Comparison of ENCODE assay signal across 8 cellular contexts in genomic region chr2:237702439-237703397, GRCh38.
DNase-seq lines count a peak whose midpoint lies in the region; ATAC-seq and TF ChIP-seq lines count a peak whose summit lies in the region.

No MANE protein-coding gene starts in this region.

- H3K9me3 Mint-ChIP-seq in brain, result no peaks in the 10 kb centered on the region

- H3K4me1 Mint-ChIP-seq in brain, result peaks cover 77% of the 10 kb centered on the region

- H3K27me3 Mint-ChIP-seq in brain, result no peaks in the 10 kb centered on the region

- peaks cover 10% of the 10 kb centered on the region for H3K36me3 Mint-ChIP-seq in brain

- H3K4me3 Mint-ChIP-seq in brain, result peak overlapping the region; percentile 5 to 52 (median 49)

- H3K27ac Mint-ChIP-seq in brain, result peak overlapping the region; percentile 62 to 91 (median 87)

- H3K9me3 ChIP-seq in stomach smooth muscle (ENCODE audit: control insufficient read depth in 2 of 2, low read length in 2 of 2), result no peaks in the 10 kb centered on the region

- DNase-seq in H4 (ENCODE audit: low spot score) (peak; percentile 54), RPMI8226 (peak; percentile 67), left colon (peak in 1 of 2 donors; percentile 63), NCI-H524 treated with DMSO at 0.1 percent for 48 hours (lab: John Stamatoyannopoulos, UW) (no peak), activated gamma-delta T cell (lab: John Stamatoyannopoulos, UW) (no peak)

- intact Hi-C loops in left colon (cut with DNase I, micrococcal nuclease), result no loop called here

- peak overlapping the region; percentile 33 to 59 for H3K4me3 ChIP-seq in stomach smooth muscle (ENCODE audit: low read length in 2 of 2)

- H3K27ac ChIP-seq in stomach smooth muscle (ENCODE audit: low read length), result peak overlapping the region; percentile 95

- ATAC-seq in left colon (peak; percentile 25), HG03521 (IDR thresholded peaks at IDR 0.05; ENCODE audit: unreplicated experiment) (no peak)

- peaks cover 90% of the 10 kb centered on the region for H3K4me1 ChIP-seq in stomach smooth muscle (ENCODE audit: control insufficient read depth, insufficient read depth, low read length)

- H3K9ac ChIP-seq in stomach smooth muscle (ENCODE audit: low read length in 2 of 2), result peak overlapping the region; percentile 42 to 53

- no peak for TF ChIP-seq CTCF in brain (conservative IDR thresholded peaks at IDR 0.05)

- H3K27me3 ChIP-seq in stomach smooth muscle (ENCODE audit: control insufficient read depth in 1 of 2, insufficient read depth in 2 of 2, low read length in 2 of 2), result no peaks in the 10 kb centered on the region

- H3K36me3 ChIP-seq in stomach smooth muscle (ENCODE audit: control insufficient read depth in 2 of 2, insufficient read depth in 2 of 2, low read length in 2 of 2), result no peaks in the 10 kb centered on the region

Comparison
In these comparisons a context has a peak if more than half of its experiments do, and no peak if none do; other contexts are left out.
1. DNase-seq: peak in H4 (single experiment) and RPMI8226 (single experiment); none in NCI-H524 treated with DMSO at 0.1 percent for 48 hours (single experiment) and activated gamma-delta T cell (single experiment).